In genomic region chr14:99134333-99135046, GRCh38 we compare ENCODE assay signal across 26 cellular contexts.
A peak's percentile ranks its signal among the peaks of the same experiment; 100 is the strongest.
DNase-seq lines count a peak whose midpoint lies in the region; ATAC-seq and TF ChIP-seq lines count a peak whose summit lies in the region.
"Had no signal": no experiment of that assay in that cellular context is flagged by ENCODE, and none has a peak within 500 bp of the region (broad histone marks: within the 10 kb centered on the region; RNA-seq: fewer than 3 reads in every experiment).

No MANE protein-coding gene starts in this region.

- ATAC-seq in right cardiac atrium = peak; percentile 19 to 29
- ATAC-seq in HG03196 (IDR thresholded peaks at IDR 0.05; ENCODE audit: unreplicated experiment) = no peak
- ATAC-seq: gastrocnemius medialis; lower lobe of right lung; stimulated activated effector memory CD8-positive, alpha-beta T cell treated with anti-CD3 and anti-CD28 coated beads, Interleukin-12 subunit alpha, Interleukin-12 subunit beta, amount 100 ng/mL, for 72 hours had no signal

- H3K4me1 ChIP-seq in Loucy (ENCODE audit: insufficient read depth, low read length, poor library complexity, severe bottlenecking) = no peaks in the 10 kb centered on the region
- H3K4me1 ChIP-seq in right cardiac atrium (ENCODE audit: control insufficient read depth, insufficient read depth, low read length) = no peaks in the 10 kb centered on the region
- no peaks in the 10 kb centered on the region for H3K4me1 ChIP-seq in spleen
- H3K4me1 ChIP-seq: gastrocnemius medialis, lower lobe of right lung, Peyer's patch had no signal

- H3K36me3 ChIP-seq in Loucy (ENCODE audit: insufficient read depth, low read length) (no peaks in the 10 kb centered on the region), spleen (no peaks in the 10 kb centered on the region)
- H3K36me3 ChIP-seq: BLaER1 treated with 17β-estradiol and CSF1 and Interleukin-3, amounts not matched to agents 10 nM and 100 nM; gastrocnemius medialis; lower lobe of right lung; Peyer's patch; suprapubic skin had no signal

- H3K4me2 ChIP-seq in Loucy (ENCODE audit: low read depth, low read length, poor library complexity, severe bottlenecking) = no peak overlapping the region
- H3K4me2 ChIP-seq: KMS-11 had no signal

- no peak for TF ChIP-seq POLR2A in spleen (IDR thresholded peaks at IDR 0.05)

- H3K9me3 ChIP-seq in Loucy (ENCODE audit: insufficient read depth, low read depth, low read length) (no peaks in the 10 kb centered on the region), right cardiac atrium (ENCODE audit: control insufficient read depth, low read length) (no peaks in the 10 kb centered on the region), spleen (no peaks in the 10 kb centered on the region)
- H3K9me3 ChIP-seq: BLaER1 treated with 17β-estradiol and CSF1 and Interleukin-3, amounts not matched to agents 10 nM and 100 nM; gastrocnemius medialis; lower lobe of right lung; Peyer's patch; suprapubic skin had no signal

- H3K27me3 ChIP-seq in Loucy (ENCODE audit: insufficient read depth, low read length, poor library complexity, severe bottlenecking) (no peaks in the 10 kb centered on the region), right cardiac atrium (ENCODE audit: control insufficient read depth, insufficient read depth) (no peaks in the 10 kb centered on the region), spleen (replicated peaks in 1 of 7) (no peaks in the 10 kb centered on the region)
- H3K27me3 ChIP-seq: BLaER1 treated with 17β-estradiol and CSF1 and Interleukin-3, amounts not matched to agents 10 nM and 100 nM; gastrocnemius medialis; Peyer's patch; suprapubic skin had no signal

- H3K4me3 ChIP-seq in Loucy (ENCODE audit: low read length, poor library complexity, severe bottlenecking) (no peak overlapping the region), right cardiac atrium (ENCODE audit: low read length) (no peak overlapping the region), spleen (no peak overlapping the region)
- H3K4me3 ChIP-seq: BLaER1 treated with 17β-estradiol and CSF1 and Interleukin-3, amounts not matched to agents 10 nM and 100 nM; gastrocnemius medialis; lower lobe of right lung; Peyer's patch; suprapubic skin had no signal

- H3K27ac ChIP-seq in right cardiac atrium (ENCODE audit: low read length) (no peak overlapping the region), spleen (no peak overlapping the region), substantia nigra (ENCODE audit: low read depth, low read length, poor library complexity, severe bottlenecking) (no peak overlapping the region)
- H3K27ac ChIP-seq: BLaER1 treated with 17β-estradiol and CSF1 and Interleukin-3, amounts not matched to agents 10 nM and 100 nM; gastrocnemius medialis; KMS-11; lower lobe of right lung; Peyer's patch had no signal

- no peaks in the 10 kb centered on the region for H3K9me2 ChIP-seq in Loucy (replicated peaks; ENCODE audit: low read depth, low read length)

- TF ChIP-seq CTCF in Loucy (conservative IDR thresholded peaks at IDR 0.05; ENCODE audit: low read length) (no peak), spleen (IDR thresholded peaks at IDR 0.05 in 8 of 11, conservative IDR thresholded peaks at IDR 0.05 in 3 of 11) (no peak)

- 93% methylated on average over 9 of the region's 9 CpGs for WGBS in right cardiac atrium
- 83 to 92% (median 90%) methylated on average over 4 to 9 of the region's 9 CpGs for WGBS in spleen, 5 donors

- intact Hi-C loops in right cardiac atrium (cut with DNase I) (no loop called here), spleen (cut with DNase I; ENCODE audit: low total_unique reads) (no loop called here)

- H2AFZ ChIP-seq in Loucy (ENCODE audit: low read length) = peak overlapping the region; percentile 56; the same call in 1 of the 2 replicates

- H4K20me1 ChIP-seq in Loucy (ENCODE audit: insufficient read depth, low read length, poor library complexity, severe bottlenecking) = no peaks in the 10 kb centered on the region
- H4K20me1 ChIP-seq: BLaER1 treated with 17β-estradiol and CSF1 and Interleukin-3, amounts not matched to agents 10 nM and 100 nM had no signal

- no peak overlapping the region for H3K9ac ChIP-seq in Loucy (ENCODE audit: low read depth, low read length, poor library complexity, severe bottlenecking)
- H3K9ac ChIP-seq: BLaER1 treated with 17β-estradiol and CSF1 and Interleukin-3, amounts not matched to agents 10 nM and 100 nM; KMS-11 had no signal

- peak; percentile 55 for DNase-seq in activated effector memory CD4-positive, alpha-beta T cell treated with anti-CD3 and anti-CD28 coated beads, Interleukin-2, amount 50 U/mL, for 16 hours
- DNase-seq in activated effector memory CD4-positive, alpha-beta T cell treated with Interleukin-2 at 50 U/mL for 16 hours = no peak
- DNase-seq in right cardiac atrium (no peak), spleen (peak; percentile 50), substantia nigra (lab: John Stamatoyannopoulos, UW) (no peak), NCI-H748 treated with DMSO at 0.1 percent for 48 hours (lab: John Stamatoyannopoulos, UW) (no peak)
- DNase-seq: activated CD4-positive, alpha-beta T cell treated with anti-CD3 and anti-CD28 coated beads, Interleukin-2, amount 10 ng/mL, durations not matched to agents 7 days and 5 days; activated naive CD4-positive, alpha-beta T cell; activated T-cell treated with anti-CD3 and anti-CD28 coated beads for 4 hours; amygdala; COR-L47; cortex of kidney; hypothalamus; lower lobe of right lung; NCI-H187; NCI-H2171 treated with DMSO at 0.1 percent for 48 hours; NCI-H524; small intestine had no signal

- no peaks in the 10 kb centered on the region for H3F3A ChIP-seq in Loucy (ENCODE audit: low read depth)

- no peaks in the 10 kb centered on the region for H3K79me2 ChIP-seq in Loucy (ENCODE audit: insufficient read depth, low read length)

Comparison
In these comparisons a context has a peak if more than half of its experiments do, and no peak if none do; other contexts are left out.
1. DNase-seq: peak in activated effector memory CD4-positive, alpha-beta T cell treated with anti-CD3 and anti-CD28 coated beads, Interleukin-2, amount 50 U/mL, for 16 hours (single experiment) and spleen (single experiment); none in activated effector memory CD4-positive, alpha-beta T cell treated with Interleukin-2 at 50 U/mL for 16 hours (single experiment), right cardiac atrium (0 of 3), substantia nigra (0 of 49) and NCI-H748 treated with DMSO at 0.1 percent for 48 hours (single experiment).